ENCODE assay signal across 9 cellular contexts in genomic region chr4:147707892-147708672, GRCh38. TPM values are rescaled to one million over a fixed set of nuclear protein-coding genes. Genes with fewer than 3 reads are reported as not detected.
DNase-seq lines count a peak whose midpoint lies in the region; ATAC-seq and TF ChIP-seq lines count a peak whose summit lies in the region.
"Had no signal": no experiment of that assay in that cellular context is flagged by ENCODE, and none has a peak within 500 bp of the region (broad histone marks: within the 10 kb centered on the region; RNA-seq: fewer than 3 reads in every experiment).

No MANE protein-coding gene starts in this region.

- no peak overlapping the region for H3K27ac Mint-ChIP-seq in activated B cell treated with CpG ODN at 0.5 μM for 24 hours
- H3K27ac Mint-ChIP-seq: stimulated activated naive CD8-positive, alpha-beta T cell treated with anti-CD3 and anti-CD28 coated beads, Interleukin-15, Interleukin-2, amounts not matched to agents 100 ng/mL and 50 ng/mL, for 24 hours had no signal

- H4K20me1 ChIP-seq in DND-41 (ENCODE audit: insufficient read depth, low read length) = no peaks in the 10 kb centered on the region

- H3K9ac ChIP-seq in DND-41 (ENCODE audit: low read depth, low read length) = no peak overlapping the region

- no peak overlapping the region for H3K4me2 ChIP-seq in DND-41 (ENCODE audit: insufficient read depth, low read length)

- H3K27ac ChIP-seq in DND-41 (ENCODE audit: low read length) = no peak overlapping the region

- no peaks in the 10 kb centered on the region for H3K9me3 ChIP-seq in DND-41 (ENCODE audit: insufficient read depth, low read length, severe bottlenecking)

- POLR2A ChIA-PET in activated B cell treated with CpG ODN at 0.5 μM for 24 hours (lab: Charles Lee) = interaction anchor here (0.6 kb wide), 1 partner anchor 25 kb away, joined by 3 read pairs; the partner anchor contains the start of gene PRMT9

- no peaks in the 10 kb centered on the region for H3K4me1 ChIP-seq in DND-41 (ENCODE audit: insufficient read depth, low read length)

- in situ Hi-C loops in KBM-7 (cut with MboI; ENCODE audit: low pct_unique_long_range_greater_than_20kb, low sequenced_read_pairs) = no loop called here

- H3K27me3 ChIP-seq in DND-41 (ENCODE audit: insufficient read depth, low read length, poor library complexity) = peaks cover 4% of the 10 kb centered on the region

- DNase-seq in DND-41 (peak; percentile 38), KBM-7 (peak; percentile 65), activated B cell treated with CpG ODN at 0.5 μM for 24 hours (no peak), medulla oblongata (ENCODE audit: extremely low spot score) (peak; percentile 72), superior temporal gyrus (ENCODE audit: extremely low spot score) (peak; percentile 83), OCI-M2 (lab: John Stamatoyannopoulos, UW; ENCODE audit: unreplicated experiment) (no peak)
- peak; percentile 28 for DNase-seq in effector CD4-positive, alpha-beta T cell

- no peaks in the 10 kb centered on the region for H3K79me2 ChIP-seq in DND-41 (ENCODE audit: insufficient read depth, low read length)

- H3K36me3 Mint-ChIP-seq in activated B cell treated with CpG ODN at 0.5 μM for 24 hours (ENCODE audit: low read depth) = no peaks in the 10 kb centered on the region

- no peaks in the 10 kb centered on the region for H3K9me3 Mint-ChIP-seq in activated B cell treated with CpG ODN at 0.5 μM for 24 hours
- H3K9me3 Mint-ChIP-seq: stimulated activated naive CD8-positive, alpha-beta T cell treated with anti-CD3 and anti-CD28 coated beads, Interleukin-15, Interleukin-2, amounts not matched to agents 100 ng/mL and 50 ng/mL, for 24 hours had no signal

- no peak overlapping the region for H3K4me3 ChIP-seq in DND-41 (ENCODE audit: low read depth in 1 of 2, low read length in 2 of 2)

- H2AFZ ChIP-seq in DND-41 (ENCODE audit: low read depth, low read length) = no peak overlapping the region

- intact Hi-C loops in activated B cell treated with CpG ODN at 0.5 μM for 24 hours (cut with micrococcal nuclease) = loop anchor here (1.0 kb wide), 1 partner anchor 158 kb away; no protein-coding TSS in a partner anchor

- peak; percentile 68 for ATAC-seq in DND-41 (ENCODE audit: insufficient read depth, low read depth)
- peak; percentile 73 for ATAC-seq in GM19468 (IDR thresholded peaks at IDR 0.05; ENCODE audit: extremely low read depth, unreplicated experiment)
- no peak for ATAC-seq in activated B cell treated with CpG ODN at 0.5 μM for 24 hours (ENCODE audit: low read depth)

- H3K27me3 Mint-ChIP-seq in activated B cell treated with CpG ODN at 0.5 μM for 24 hours = no peaks in the 10 kb centered on the region
- H3K27me3 Mint-ChIP-seq: stimulated activated naive CD8-positive, alpha-beta T cell treated with anti-CD3 and anti-CD28 coated beads, Interleukin-15, Interleukin-2, amounts not matched to agents 100 ng/mL and 50 ng/mL, for 24 hours had no signal

- no peak overlapping the region for H3K4me3 Mint-ChIP-seq in activated B cell treated with CpG ODN at 0.5 μM for 24 hours
- H3K4me3 Mint-ChIP-seq: stimulated activated naive CD8-positive, alpha-beta T cell treated with anti-CD3 and anti-CD28 coated beads, Interleukin-15, Interleukin-2, amounts not matched to agents 100 ng/mL and 50 ng/mL, for 24 hours had no signal

- CTCF ChIA-PET in activated B cell treated with CpG ODN at 0.5 μM for 24 hours (lab: Charles Lee) = interaction anchor here (0.8 to 2.6 kb wide), 4 partner anchors 24 to 159 kb away, joined by 3 to 14 read pairs (median 4); no protein-coding TSS in a partner anchor

- H3K36me3 ChIP-seq in DND-41 (ENCODE audit: insufficient read depth, low read length) = no peaks in the 10 kb centered on the region

- no peaks in the 10 kb centered on the region for H3K4me1 Mint-ChIP-seq in activated B cell treated with CpG ODN at 0.5 μM for 24 hours

- TF ChIP-seq CTCF in DND-41 (IDR thresholded peaks at IDR 0.05; ENCODE audit: borderline replicate concordance, extremely low read depth, low read length, poor library complexity, severe bottlenecking) (peak; percentile 86), activated B cell treated with CpG ODN at 0.5 μM for 24 hours (IDR thresholded peaks at IDR 0.05) (peak; percentile 97)

RNA-seq across cellular contexts. Expression of gene ARHGAP10, which starts 23.8 kb away (rescaled TPM):
- 0.42 and 0.60 TPM in 2 replicates for total RNA-seq in activated B cell treated with CpG ODN at 0.5 μM for 24 hours

RNA-seq across cellular contexts. Expression of gene PRMT9, which starts 24.1 kb away (rescaled TPM):
- total RNA-seq in activated B cell treated with CpG ODN at 0.5 μM for 24 hours = 7.4 and 8.9 TPM in 2 replicates

Comparison
In these comparisons a context has a peak if more than half of its experiments do, and no peak if none do; other contexts are left out.
1. DNase-seq: peak in DND-41 (single experiment), KBM-7 (single experiment), effector CD4-positive, alpha-beta T cell (single experiment), medulla oblongata (single experiment) and superior temporal gyrus (single experiment); none in activated B cell treated with CpG ODN at 0.5 μM for 24 hours (single experiment) and OCI-M2 (single experiment).